ENCODE assay signal across 8 cellular contexts in genomic region chr2:27133195-27133875, GRCh38. TPM values are rescaled to one million over a fixed set of nuclear protein-coding genes. Genes with fewer than 3 reads are reported as not detected.
DNase-seq lines count a peak whose midpoint lies in the region; ATAC-seq, FAIRE-seq and TF ChIP-seq lines count a peak whose summit lies in the region.

No MANE protein-coding gene starts in this region.

- CTCF ChIA-PET in CD4-positive, alpha-beta T cell (lab: Charles Lee) = interaction anchor here (0.5 to 2.6 kb wide), 6 partner anchors 10 to 170 kb away, joined by 3 to 8 read pairs (median 4); partner anchors contain the start of genes ABHD1 and AGBL5
- CTCF ChIA-PET in OCI-LY7 (lab: Charles Lee; ENCODE audit: unreplicated experiment) = interaction anchor here (0.6 to 1.7 kb wide), 11 partner anchors 8 to 288 kb away, joined by 3 to 18 read pairs (median 4); no protein-coding TSS in a partner anchor

- peaks cover 5% of the 10 kb centered on the region; the same call in 1 of the 2 replicates for H4K20me1 ChIP-seq in OCI-LY7 (ENCODE audit: insufficient read depth, low read length)

- peak overlapping the region; percentile 99 for H3K4me2 ChIP-seq in OCI-LY7 (ENCODE audit: low read length)

- H3K27ac Mint-ChIP-seq in CD4-positive, alpha-beta T cell = peak overlapping the region; percentile 94

- POLR2A ChIA-PET in CD4-positive, alpha-beta T cell (lab: Charles Lee) = interaction anchor here (1.1 to 3.8 kb wide), 6 partner anchors 9 to 82 kb away, joined by 4 to 56 read pairs (median 10); partner anchors contain the start of genes ABHD1, AGBL5, ATRAID and KHK
- POLR2A ChIA-PET in OCI-LY7 (lab: Charles Lee) = interaction anchor here (1.0 to 2.2 kb wide), 10 partner anchors 26 to 130 kb away, joined by 3 to 13 read pairs (median 4); partner anchors contain the start of genes ATRAID, SLC30A3 and SLC5A6

- no peaks in the 10 kb centered on the region for H3K27me3 ChIP-seq in CD4-positive, alpha-beta T cell (ENCODE audit: control insufficient read depth, insufficient read depth, low read length)

- peaks cover 20% of the 10 kb centered on the region for H3K79me2 ChIP-seq in OCI-LY7 (ENCODE audit: insufficient read depth, low read depth, low read length)

- no peak for TF ChIP-seq POLR2A in GM12891 (IDR thresholded peaks at IDR 0.05; ENCODE audit: low read depth, low read length)

- ATAC-seq in CD4-positive, alpha-beta T cell (ENCODE audit: poor library complexity) = peak; percentile 13
- ATAC-seq in GM18907 (IDR thresholded peaks at IDR 0.05; ENCODE audit: unreplicated experiment) = no peak
- ATAC-seq in GM18861 (IDR thresholded peaks at IDR 0.05; ENCODE audit: unreplicated experiment) = no peak

- H3K4me1 Mint-ChIP-seq in CD4-positive, alpha-beta T cell (ENCODE audit: low read depth) = peaks cover 19% of the 10 kb centered on the region

- peak overlapping the region; percentile 96 for H3K4me3 ChIP-seq in OCI-LY7 (ENCODE audit: low read depth, low read length, poor library complexity, severe bottlenecking)
- peak overlapping the region; percentile 96 for H3K4me3 ChIP-seq in choroid plexus epithelial cell (ENCODE audit: low read depth, low read length)

- DNase-seq in CD4-positive, alpha-beta T cell = no peak
- DNase-seq in OCI-LY7 (ENCODE audit: low spot score) (no peak), choroid plexus epithelial cell (ENCODE audit: low read depth) (no peak), myocyte (ENCODE audit: low read depth) (peak; percentile 7), GM12891 (ENCODE audit: insufficient read length, low spot score) (no peak), OCI-M1 (lab: John Stamatoyannopoulos, UW) (no peak)

- H3K36me3 Mint-ChIP-seq in CD4-positive, alpha-beta T cell (ENCODE audit: low read depth) = peaks cover 40% of the 10 kb centered on the region

- no peak overlapping the region; the same call in 1 of the 2 replicates for H2AFZ ChIP-seq in OCI-LY7 (ENCODE audit: low read length)

- peak overlapping the region; percentile 98 for H3K4me3 Mint-ChIP-seq in CD4-positive, alpha-beta T cell

- H3K27me3 Mint-ChIP-seq in CD4-positive, alpha-beta T cell = no peaks in the 10 kb centered on the region

- BruUV-seq in OCI-LY7 (replicated peaks; lab: Mats Ljungman, UMichigan) = TSS peak; percentile 51

- H3K27ac ChIP-seq in CD4-positive, alpha-beta T cell (ENCODE audit: low read depth, low read length) = no peak overlapping the region
- H3K27ac ChIP-seq in OCI-LY7 (ENCODE audit: low read depth, low read length, poor library complexity, severe bottlenecking) = peak overlapping the region; percentile 68

- FAIRE-seq in GM12891 (lab: Jason Lieb, UNC) = no peak

- peaks cover 52% of the 10 kb centered on the region for H3K36me3 ChIP-seq in OCI-LY7 (ENCODE audit: insufficient read depth, low read length)

- peaks cover 20% of the 10 kb centered on the region for H3K4me1 ChIP-seq in OCI-LY7 (ENCODE audit: insufficient read depth, low read length, poor library complexity, severe bottlenecking)

- no peaks in the 10 kb centered on the region for H3K9me3 ChIP-seq in CD4-positive, alpha-beta T cell (ENCODE audit: control insufficient read depth, low read length)
- no peaks in the 10 kb centered on the region for H3K9me3 ChIP-seq in OCI-LY7 (ENCODE audit: low read length)

- H3K9me2 ChIP-seq in OCI-LY7 (ENCODE audit: insufficient read depth, low read length) = no peaks in the 10 kb centered on the region

- no peaks in the 10 kb centered on the region for H3K9me3 Mint-ChIP-seq in CD4-positive, alpha-beta T cell

- intact Hi-C loops in CD4-positive, alpha-beta T cell (cut with DNase I, micrococcal nuclease) = loop anchor here in 1 of 2 experiments (2.0 to 5.0 kb wide), 2 partner anchors 61 to 85 kb away; partner anchors contain the start of gene OST4
- intact Hi-C loops in OCI-LY7 (cut with micrococcal nuclease; ENCODE audit: unreplicated experiment) = loop anchor here (5.0 kb wide), 1 partner anchor 79 kb away; the partner anchor contains the start of genes ATRAID and SLC5A6

- no peak for TF ChIP-seq CTCF in CD4-positive, alpha-beta T cell (IDR thresholded peaks at IDR 0.05)
- TF ChIP-seq CTCF in OCI-LY7 (conservative IDR thresholded peaks at IDR 0.05; ENCODE audit: low read length) (no peak), choroid plexus epithelial cell (conservative IDR thresholded peaks at IDR 0.05; ENCODE audit: low read depth, low read length) (no peak)

TF ChIP-seq in GM12891, 5 proteins besides CTCF, POLR2A, EP300 and RAD21:
- no peak for TF ChIP-seq TAF1 (IDR thresholded peaks at IDR 0.05; ENCODE audit: low read depth, low read length)
- TF ChIP-seq POLR2AphosphoS5 (IDR thresholded peaks at IDR 0.05; ENCODE audit: low read depth, low read length) = no peak
- no peak for TF ChIP-seq POU2F2 (IDR thresholded peaks at IDR 0.05; ENCODE audit: low read depth, low read length)
- TF ChIP-seq SPI1 (IDR thresholded peaks at IDR 0.05; ENCODE audit: low read depth, low read length) = no peak
- TF ChIP-seq PAX5 (IDR thresholded peaks at IDR 0.05; ENCODE audit: insufficient read depth, low read length, severe bottlenecking) = no peak
TF ChIP-seq in GM12891: peak in this region for 0.

RNA-seq across cellular contexts. Expression of gene PREB, which starts 1.1 kb away (rescaled TPM):
- total RNA-seq in CD4-positive, alpha-beta T cell = 10 to 100 TPM; 12.3 to 12.6 TPM
- total RNA-seq in OCI-LY7 (2014; rRNA removed; shearing (Covaris generic)) = 113 and 116 TPM in 2 replicates
- 96.8 and 106 TPM in 2 replicates for total RNA-seq in OCI-LY7 (2022)
- 80.0 and 90.0 TPM in 2 replicates for total RNA-seq in myocyte
- 55.1 TPM for polyA plus RNA-seq in myocyte (2012)
- 26.7 TPM for polyA plus RNA-seq in GM12891 (2012; ENCODE audit: low read depth, missing spikeins)

RNA-seq across cellular contexts. Expression of gene PRR30, which starts 5.9 kb away (rescaled TPM):
- total RNA-seq in CD4-positive, alpha-beta T cell = not detected
- not detected in 2 replicates for total RNA-seq in OCI-LY7 (2014; rRNA removed; shearing (Covaris generic))
- total RNA-seq in OCI-LY7 (2022) (not detected in 2 replicates), myocyte (not detected in 2 replicates)
- not detected for polyA plus RNA-seq in myocyte (2012)
- polyA plus RNA-seq in GM12891 (2012; ENCODE audit: low read depth, missing spikeins) = not detected

RNA-seq across cellular contexts. Expression of gene ABHD1, which starts 9.7 kb away (rescaled TPM):
- 1 to 10 TPM; 1.0 to 1.3 TPM for total RNA-seq in CD4-positive, alpha-beta T cell
- not detected in 2 replicates for total RNA-seq in OCI-LY7 (2014; rRNA removed; shearing (Covaris generic))
- not detected in 2 replicates for total RNA-seq in OCI-LY7 (2022)
- not detected in 2 replicates for total RNA-seq in myocyte
- 0.28 TPM for polyA plus RNA-seq in myocyte (2012)
- 0.55 TPM for polyA plus RNA-seq in GM12891 (2012; ENCODE audit: low read depth, missing spikeins)

RNA-seq across cellular contexts. Expression of gene CGREF1, which starts 14.4 kb away (rescaled TPM):
- not detected for total RNA-seq in CD4-positive, alpha-beta T cell
- total RNA-seq in OCI-LY7 (2014; rRNA removed; shearing (Covaris generic)) = not detected in 2 replicates
- not detected in 2 replicates for total RNA-seq in OCI-LY7 (2022)
- total RNA-seq in myocyte = 0.27 and 0.62 TPM in 2 replicates
- 0.88 TPM for polyA plus RNA-seq in myocyte (2012)
- 2.8 TPM for polyA plus RNA-seq in GM12891 (2012; ENCODE audit: low read depth, missing spikeins)

RNA-seq across cellular contexts. Expression of gene TCF23, which starts 15.5 kb away (rescaled TPM):
- not detected for total RNA-seq in CD4-positive, alpha-beta T cell
- not detected in 2 replicates for total RNA-seq in OCI-LY7 (2014; rRNA removed; shearing (Covaris generic))
- total RNA-seq in OCI-LY7 (2022) = 0.25 TPM in 1 of 2 replicates, not detected in the other
- total RNA-seq in myocyte = not detected in 2 replicates
- polyA plus RNA-seq in myocyte (2012) = not detected
- not detected for polyA plus RNA-seq in GM12891 (2012; ENCODE audit: low read depth, missing spikeins)
